Comparison of ENCODE assay signal across 8 cellular contexts in the genomic region with DNA sequence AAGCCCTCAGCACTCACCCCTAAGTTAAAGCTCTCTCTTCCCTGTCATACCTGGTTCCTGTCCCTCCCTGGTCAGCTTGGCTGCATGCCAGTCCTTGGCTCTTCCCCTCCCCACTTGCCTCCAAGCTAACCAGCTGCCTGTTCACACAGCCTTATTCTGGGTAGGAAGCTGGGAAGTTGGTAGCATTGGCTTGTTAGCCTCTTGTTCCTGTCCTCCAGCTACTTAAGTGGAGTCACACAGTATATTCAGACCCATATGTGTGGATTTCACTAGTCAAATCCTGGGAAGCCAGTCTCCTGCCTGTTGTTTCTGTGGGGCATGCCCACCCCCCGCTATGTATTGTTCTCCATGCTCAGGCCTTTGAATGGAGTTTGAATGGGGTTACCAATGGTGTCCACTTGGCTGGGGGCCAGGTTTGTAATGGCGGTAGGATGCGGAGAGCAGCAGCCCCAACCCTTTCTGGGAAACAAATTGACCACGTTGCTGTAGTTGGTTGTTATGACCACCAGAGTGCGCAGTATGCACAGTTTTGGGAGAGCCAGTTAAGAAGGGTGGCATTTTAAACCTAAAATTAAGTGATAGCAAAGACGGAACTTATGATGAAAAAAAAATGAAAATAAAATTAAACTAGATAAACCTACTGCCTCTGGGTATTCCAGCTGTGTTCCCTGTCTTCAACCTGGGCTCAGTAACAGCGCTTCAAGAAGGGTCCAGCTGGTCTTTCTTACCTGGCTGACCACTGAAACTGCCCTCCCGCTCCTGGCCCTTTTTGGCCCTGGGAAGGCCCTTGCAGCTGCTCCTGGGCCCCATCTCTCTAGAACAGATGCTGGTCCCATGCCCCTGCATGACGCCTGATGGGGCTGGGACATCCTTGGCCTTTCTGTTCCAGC. TPM values are rescaled to one million over a fixed set of nuclear protein-coding genes. Genes with fewer than 3 reads are reported as not detected.
A peak's percentile ranks its signal among the peaks of the same experiment; 100 is the strongest.
DNase-seq lines count a peak whose midpoint lies in the region; ATAC-seq and TF ChIP-seq lines count a peak whose summit lies in the region.

No MANE protein-coding gene starts in this region.

- H3K36me3 ChIP-seq in neutrophil: no peaks in the 10 kb centered on the region
- H3K36me3 ChIP-seq in thoracic aorta: no peaks in the 10 kb centered on the region

- no peak overlapping the region for H3K4me3 Mint-ChIP-seq in activated T-cell treated with anti-CD3 and anti-CD28 coated beads, Interleukin-2, amount 50 U/mL, for 72 hours

- H3K27ac ChIP-seq in neutrophil (no peak overlapping the region), thoracic aorta (no peak overlapping the region)

- H3K36me3 Mint-ChIP-seq in activated T-cell treated with anti-CD3 and anti-CD28 coated beads, Interleukin-2, amount 50 U/mL, for 72 hours (ENCODE audit: insufficient read depth in 2 of 2): no peaks in the 10 kb centered on the region

- TF ChIP-seq CTCF in GM10248 (IDR thresholded peaks at IDR 0.05; ENCODE audit: control extremely low read depth, extremely low read depth, low read depth, missing control alignments) (peak; percentile 80), LNCAP (IDR thresholded peaks at IDR 0.05) (peak; percentile 91), neutrophil (IDR thresholded peaks at IDR 0.05) (peak; percentile 87), thoracic aorta (IDR thresholded peaks at IDR 0.05) (peak; percentile 84)

- no peaks in the 10 kb centered on the region for H3K27me3 Mint-ChIP-seq in activated T-cell treated with anti-CD3 and anti-CD28 coated beads, Interleukin-2, amount 50 U/mL, for 72 hours (ENCODE audit: low read depth)

- CTCF ChIA-PET in GM10248 (lab: Yijun Ruan, JAX): interaction anchor here (0.8 to 13.5 kb wide), 28 partner anchors 9 to 824 kb away, joined by 3 to 224 read pairs (median 5); partner anchors contain the start of gene GDPD5

- H3K4me1 ChIP-seq in neutrophil (ENCODE audit: control insufficient read depth in 1 of 2, insufficient read depth in 1 of 2, low read depth in 1 of 2, low read length in 1 of 2) (peaks cover 8 to 19% of the 10 kb centered on the region in 2 experiments), thoracic aorta (ENCODE audit: control insufficient read depth in 1 of 2, low read depth in 2 of 2) (no peaks in the 10 kb centered on the region)

- H3K4me1 Mint-ChIP-seq in activated T-cell treated with anti-CD3 and anti-CD28 coated beads, Interleukin-2, amount 50 U/mL, for 72 hours (ENCODE audit: low read depth): peaks cover 12% of the 10 kb centered on the region

- H3K9me3 Mint-ChIP-seq in activated T-cell treated with anti-CD3 and anti-CD28 coated beads, Interleukin-2, amount 50 U/mL, for 72 hours: no peaks in the 10 kb centered on the region

- H3K27me3 ChIP-seq in neutrophil: no peaks in the 10 kb centered on the region
- H3K27me3 ChIP-seq in thoracic aorta (replicated peaks; ENCODE audit: insufficient read depth): no peaks in the 10 kb centered on the region

- H3K27ac Mint-ChIP-seq in activated T-cell treated with anti-CD3 and anti-CD28 coated beads, Interleukin-2, amount 50 U/mL, for 72 hours: no peak overlapping the region

- DNase-seq in GM10248 (ENCODE audit: extremely low spot score) (peak; percentile 75), RKO (ENCODE audit: low spot score) (peak; percentile 84), fibroblast of the conjunctiva (ENCODE audit: low read depth) (peak; percentile 77), thoracic aorta (ENCODE audit: low spot score) (peak; percentile 47)
- peak; percentile 71 to 76 for DNase-seq in activated T-cell treated with anti-CD3 and anti-CD28 coated beads, Interleukin-2, amount 50 U/mL, for 72 hours

- H3K4me3 ChIP-seq in neutrophil (ENCODE audit: low read depth in 1 of 2, low read length in 1 of 2): no peak overlapping the region
- H3K4me3 ChIP-seq in thoracic aorta: no peak overlapping the region

- H3K9me3 ChIP-seq in neutrophil (no peaks in the 10 kb centered on the region), thoracic aorta (no peaks in the 10 kb centered on the region)

- POLR2A ChIA-PET in GM10248 (lab: Yijun Ruan, JAX): no interaction called here

- ATAC-seq in activated T-cell treated with anti-CD3 and anti-CD28 coated beads, Interleukin-2, amount 50 U/mL, for 72 hours (replicated peaks in 1 of 2): peak; percentile 84
- no peak for ATAC-seq in thoracic aorta (ENCODE audit: insufficient number of reproducible peaks, low FRiP score, low read depth)
- no peak for ATAC-seq in HG03196 (IDR thresholded peaks at IDR 0.05; ENCODE audit: unreplicated experiment)

RNA-seq across cellular contexts. Expression of gene RPS3, which starts 10.7 kb away (rescaled TPM):
- 1,000 to 10,000 TPM; 5,116 to 5,192 TPM for total RNA-seq in activated T-cell treated with anti-CD3 and anti-CD28 coated beads, Interleukin-2, amount 50 U/mL, for 72 hours
- 100 to 1,000 TPM; 560 to 708 TPM for total RNA-seq in thoracic aorta

RNA-seq across cellular contexts. Expression of gene ARRB1, which starts 37.2 kb away (rescaled TPM):
- total RNA-seq in activated T-cell treated with anti-CD3 and anti-CD28 coated beads, Interleukin-2, amount 50 U/mL, for 72 hours: 10 to 100 TPM; 16.7 to 18.3 TPM
- total RNA-seq in thoracic aorta: 10 to 100 TPM; 27.1 to 30.6 TPM

RNA-seq across cellular contexts. Expression of gene KLHL35, which starts 44.4 kb away (rescaled TPM):
- 1 to 10 TPM in 1 of 2 donors, under 1 TPM in 1; 0.93 to 1.2 TPM for total RNA-seq in activated T-cell treated with anti-CD3 and anti-CD28 coated beads, Interleukin-2, amount 50 U/mL, for 72 hours
- total RNA-seq in thoracic aorta: 1 to 10 TPM; 6.8 to 7.9 TPM

Comparison
In these comparisons a context has a peak if more than half of its experiments do, and no peak if none do; other contexts are left out.
1. ATAC-seq: peak in activated T-cell treated with anti-CD3 and anti-CD28 coated beads, Interleukin-2, amount 50 U/mL, for 72 hours (2 of 2); none in thoracic aorta (single experiment) and HG03196 (single experiment).
2. RNA of gene RPS3, which starts 10.7 kb away (total RNA-seq): 5,116 to 5,192 TPM in activated T-cell treated with anti-CD3 and anti-CD28 coated beads, Interleukin-2, amount 50 U/mL, for 72 hours; 560 to 708 TPM in thoracic aorta; every median in the first group is over 4 times any median in the second.
3. Peak in every context shown above with its lines, with median percentiles within 50 percentile points of each other: DNase-seq and CTCF ChIP-seq.